In the genomic region with DNA sequence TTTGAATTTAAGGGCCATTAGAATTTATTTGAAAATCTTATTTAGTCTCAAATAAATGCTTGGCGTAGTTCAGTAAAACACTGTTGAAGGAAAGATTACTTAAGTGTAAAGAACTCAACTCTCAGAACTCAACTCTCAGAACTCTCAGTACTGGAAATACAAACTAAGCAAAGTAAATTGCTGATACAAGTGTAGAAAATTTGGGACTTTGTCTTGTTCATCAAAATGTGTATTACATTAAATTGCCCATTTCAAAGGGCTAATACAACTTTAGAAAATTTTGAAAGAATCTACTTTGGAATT, we compare ENCODE assay signal across 1 cellular context.
A peak's percentile ranks its signal among the peaks of the same experiment; 100 is the strongest.
TF ChIP-seq lines count a peak whose summit lies in the region.

No MANE protein-coding gene starts in this region.

TF ChIP-seq in GM12878, 131 proteins besides CTCF, POLR2A, EP300 and RAD21 (continued from another document):
- 0 out of 2 replicates have a peak, but pooled peaks have one; percentile 19 for TF ChIP-seq ZNF687 (IDR thresholded peaks at IDR 0.05)
